8 cellular contexts compared by ENCODE assay signal in the genomic region with DNA sequence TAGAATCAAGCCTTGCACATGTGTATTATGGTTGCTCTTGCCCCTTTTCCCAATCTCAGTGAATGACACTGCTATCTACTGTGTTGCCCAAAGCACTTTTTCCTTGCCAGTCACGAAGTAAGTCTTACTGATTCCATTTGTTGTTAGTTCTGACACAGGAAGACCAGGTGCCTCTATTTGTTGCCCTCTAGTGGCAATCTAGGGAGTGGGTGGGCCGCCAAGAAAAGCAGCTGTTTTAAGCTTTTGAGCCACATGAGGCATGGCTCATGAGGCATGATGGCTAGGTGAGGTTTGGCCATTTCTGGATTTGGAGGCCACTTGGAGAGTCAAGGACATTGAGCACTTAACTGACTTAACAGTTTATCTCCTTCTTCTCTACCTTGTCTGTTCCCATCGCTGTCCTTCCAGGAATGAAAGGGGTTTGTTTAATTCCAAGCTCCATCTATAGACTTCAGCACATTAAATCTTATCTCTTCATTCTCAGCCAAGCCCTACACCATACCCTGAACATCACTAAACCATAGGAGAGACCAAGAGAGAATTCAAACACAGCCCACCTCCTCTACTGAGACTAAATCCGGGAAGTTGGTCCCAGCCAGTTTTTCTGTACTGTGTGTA.
DNase-seq lines count a peak whose midpoint lies in the region; ATAC-seq and TF ChIP-seq lines count a peak whose summit lies in the region.

No MANE protein-coding gene starts in this region.

- peaks cover 1% of the 10 kb centered on the region for H3K36me3 ChIP-seq in H7 (replicated peaks; ENCODE audit: control insufficient read depth, insufficient read depth, low read length)
- no peaks in the 10 kb centered on the region for H3K36me3 ChIP-seq in OCI-LY1 (ENCODE audit: insufficient read depth, low read length)

- no peak for ATAC-seq in HG03135 (IDR thresholded peaks at IDR 0.05; ENCODE audit: unreplicated experiment)
- ATAC-seq in GM18498 (IDR thresholded peaks at IDR 0.05; ENCODE audit: unreplicated experiment) = no peak

- no peak overlapping the region for H3K9ac ChIP-seq in OCI-LY1 (ENCODE audit: low read length)

- H3K27ac ChIP-seq in OCI-LY1 (ENCODE audit: low read depth, low read length, poor library complexity, severe bottlenecking) = no peak overlapping the region

- H3K27me3 ChIP-seq in H7 (ENCODE audit: control insufficient read depth, insufficient read depth, low read length) (no peaks in the 10 kb centered on the region), OCI-LY1 (ENCODE audit: insufficient read depth, low read length) (no peaks in the 10 kb centered on the region)

- H4K20me1 ChIP-seq in OCI-LY1 (ENCODE audit: insufficient read depth, low read length) = no peaks in the 10 kb centered on the region

- no peak overlapping the region for H3K27ac Mint-ChIP-seq in activated T-cell treated with anti-CD3 and anti-CD28 coated beads, Interleukin-2, amount 50 U/mL, for 24 hours

- peak; percentile 85 for TF ChIP-seq CTCF in OCI-LY1 (IDR thresholded peaks at IDR 0.05; ENCODE audit: low read length)
- TF ChIP-seq CTCF in fibroblast of villous mesenchyme (IDR thresholded peaks at IDR 0.05; ENCODE audit: insufficient read depth, low read depth, low read length) = peak; percentile 79
- peak; percentile 82 for TF ChIP-seq CTCF in retinal pigment epithelial cell (conservative IDR thresholded peaks at IDR 0.05; ENCODE audit: low read depth, low read length)

- H3K9me3 ChIP-seq in OCI-LY1 (ENCODE audit: low read length) = no peaks in the 10 kb centered on the region

- no peak overlapping the region for H3K4me3 Mint-ChIP-seq in activated T-cell treated with anti-CD3 and anti-CD28 coated beads, Interleukin-2, amount 50 U/mL, for 24 hours

- DNase-seq in CD1c-positive myeloid dendritic cell (ENCODE audit: extremely low spot score) (peak; percentile 55), H7 (peak; percentile 54), fibroblast of villous mesenchyme (ENCODE audit: low read depth) (peak; percentile 51), retinal pigment epithelial cell (ENCODE audit: low read depth) (no peak)
- peak; percentile 56 for DNase-seq in activated T-cell treated with anti-CD3 and anti-CD28 coated beads, Interleukin-2, amount 50 U/mL, for 24 hours

- H3K4me3 ChIP-seq in H7 (ENCODE audit: insufficient read depth, low read depth, low read length) (no peak overlapping the region), OCI-LY1 (ENCODE audit: low read depth, low read length, poor library complexity, severe bottlenecking) (no peak overlapping the region), fibroblast of villous mesenchyme (ENCODE audit: low read depth, low read length) (no peak overlapping the region), retinal pigment epithelial cell (ENCODE audit: low read length) (no peak overlapping the region)

- H3K79me2 ChIP-seq in OCI-LY1 (ENCODE audit: insufficient read depth, low read length) = no peaks in the 10 kb centered on the region

- H3F3A ChIP-seq in OCI-LY1 (ENCODE audit: insufficient read depth, low read length) = no peaks in the 10 kb centered on the region

- peaks cover 15% of the 10 kb centered on the region for H3K36me3 Mint-ChIP-seq in activated T-cell treated with anti-CD3 and anti-CD28 coated beads, Interleukin-2, amount 50 U/mL, for 24 hours (ENCODE audit: low read depth)

- H3K4me1 Mint-ChIP-seq in activated T-cell treated with anti-CD3 and anti-CD28 coated beads, Interleukin-2, amount 50 U/mL, for 24 hours (ENCODE audit: low read depth) = peaks cover 5% of the 10 kb centered on the region

- no peak overlapping the region for H2AFZ ChIP-seq in OCI-LY1 (ENCODE audit: low read length)

- H3K9me3 Mint-ChIP-seq in activated T-cell treated with anti-CD3 and anti-CD28 coated beads, Interleukin-2, amount 50 U/mL, for 24 hours = no peaks in the 10 kb centered on the region

- no peaks in the 10 kb centered on the region for H3K4me1 ChIP-seq in OCI-LY1 (ENCODE audit: insufficient read depth, low read length, severe bottlenecking)

- no peak overlapping the region for H3K4me2 ChIP-seq in OCI-LY1 (ENCODE audit: low read length)

- no peaks in the 10 kb centered on the region for H3K9me2 ChIP-seq in OCI-LY1 (ENCODE audit: low read depth, low read length)

- H3K27me3 Mint-ChIP-seq in activated T-cell treated with anti-CD3 and anti-CD28 coated beads, Interleukin-2, amount 50 U/mL, for 24 hours = no peaks in the 10 kb centered on the region
